Comparison of ENCODE assay signal across 9 cellular contexts in genomic region chr12:8065991-8066594, GRCh38.
DNase-seq lines count a peak whose midpoint lies in the region; ATAC-seq and FAIRE-seq lines count a peak whose summit lies in the region.
"Had no signal": no experiment of that assay in that cellular context is flagged by ENCODE, and none has a peak within 500 bp of the region (broad histone marks: within the 10 kb centered on the region; RNA-seq: fewer than 3 reads in every experiment).

Gene C3AR1, minus strand, starts transcription at chr12:8066359. Its CDS starts 6,174 bp downstream, at chr12:8060185.

- intact Hi-C loops in dendritic cell treated with granulocyte-macrophage colony-stimulating factor and Interleukin-4, amounts not matched to agents 40 ng/mL and 50 ng/mL, for 4 days (cut with micrococcal nuclease), result loop anchor here (1.0 kb wide), 1 partner anchor 15 kb away; no protein-coding TSS in a partner anchor

- H3K27ac Mint-ChIP-seq in dendritic cell treated with granulocyte-macrophage colony-stimulating factor and Interleukin-4, amounts not matched to agents 40 ng/mL and 50 ng/mL, for 4 days, result peak within 1 kb of the TSS; percentile 96

- H3K4me1 Mint-ChIP-seq in dendritic cell treated with granulocyte-macrophage colony-stimulating factor and Interleukin-4, amounts not matched to agents 40 ng/mL and 50 ng/mL, for 4 days (ENCODE audit: low read depth), result peaks cover 80% of the 10 kb centered on the region
- H3K4me1 Mint-ChIP-seq: neural crest cell had no signal

- peaks cover 48% of the 10 kb centered on the region for H3K36me3 Mint-ChIP-seq in dendritic cell treated with granulocyte-macrophage colony-stimulating factor and Interleukin-4, amounts not matched to agents 40 ng/mL and 50 ng/mL, for 4 days (ENCODE audit: low read depth)

- no peaks in the 10 kb centered on the region for H3K9me3 Mint-ChIP-seq in dendritic cell treated with granulocyte-macrophage colony-stimulating factor and Interleukin-4, amounts not matched to agents 40 ng/mL and 50 ng/mL, for 4 days
- H3K9me3 Mint-ChIP-seq: neural crest cell had no signal

- no peaks in the 10 kb centered on the region for H3K4me1 ChIP-seq in muscle layer of duodenum (ENCODE audit: control insufficient read depth in 1 of 2, insufficient read depth in 2 of 2, low read length in 2 of 2)

- no peaks in the 10 kb centered on the region for H3K36me3 ChIP-seq in muscle layer of duodenum (ENCODE audit: control insufficient read depth in 1 of 2, insufficient read depth in 2 of 2, low read length in 2 of 2)

- ATAC-seq in HG03196 (IDR thresholded peaks at IDR 0.05; ENCODE audit: unreplicated experiment) (peak; percentile 89), GM19467 (IDR thresholded peaks at IDR 0.05; ENCODE audit: unreplicated experiment) (no peak)

- peak within 1 kb of the TSS in 1 of 2 donors; percentile 14 for H3K4me3 ChIP-seq in muscle layer of duodenum (ENCODE audit: low read depth in 1 of 2, low read length in 2 of 2)

- no peaks in the 10 kb centered on the region for H3K27me3 Mint-ChIP-seq in dendritic cell treated with granulocyte-macrophage colony-stimulating factor and Interleukin-4, amounts not matched to agents 40 ng/mL and 50 ng/mL, for 4 days

- H3K27me3 ChIP-seq in muscle layer of duodenum (ENCODE audit: low read depth, low read length), result no peaks in the 10 kb centered on the region

- H3K4me3 Mint-ChIP-seq in dendritic cell treated with granulocyte-macrophage colony-stimulating factor and Interleukin-4, amounts not matched to agents 40 ng/mL and 50 ng/mL, for 4 days, result peak within 1 kb of the TSS; percentile 83
- H3K4me3 Mint-ChIP-seq: neural crest cell had no signal

- peak; percentile 81 for FAIRE-seq in GM18507 (lab: Jason Lieb, UNC)

- peak within 1 kb of the TSS; percentile 67 for H3K27ac ChIP-seq in muscle layer of duodenum (ENCODE audit: low read length)

- no peak for DNase-seq in GM18507 (ENCODE audit: extremely low spot score, insufficient read length, low read depth)
- peak; percentile 57 for DNase-seq in T-helper 22 cell (ENCODE audit: low read depth)
- no peak for DNase-seq in NCI-H187 treated with DMSO at 0.1 percent for 48 hours (lab: John Stamatoyannopoulos, UW)
- no peak for DNase-seq in NCI-H1930 (lab: John Stamatoyannopoulos, UW)

- no peaks in the 10 kb centered on the region for H3K9me3 ChIP-seq in muscle layer of duodenum (ENCODE audit: control insufficient read depth in 1 of 2, low read length in 2 of 2)
